8 cellular contexts compared by ENCODE assay signal in the genomic region with DNA sequence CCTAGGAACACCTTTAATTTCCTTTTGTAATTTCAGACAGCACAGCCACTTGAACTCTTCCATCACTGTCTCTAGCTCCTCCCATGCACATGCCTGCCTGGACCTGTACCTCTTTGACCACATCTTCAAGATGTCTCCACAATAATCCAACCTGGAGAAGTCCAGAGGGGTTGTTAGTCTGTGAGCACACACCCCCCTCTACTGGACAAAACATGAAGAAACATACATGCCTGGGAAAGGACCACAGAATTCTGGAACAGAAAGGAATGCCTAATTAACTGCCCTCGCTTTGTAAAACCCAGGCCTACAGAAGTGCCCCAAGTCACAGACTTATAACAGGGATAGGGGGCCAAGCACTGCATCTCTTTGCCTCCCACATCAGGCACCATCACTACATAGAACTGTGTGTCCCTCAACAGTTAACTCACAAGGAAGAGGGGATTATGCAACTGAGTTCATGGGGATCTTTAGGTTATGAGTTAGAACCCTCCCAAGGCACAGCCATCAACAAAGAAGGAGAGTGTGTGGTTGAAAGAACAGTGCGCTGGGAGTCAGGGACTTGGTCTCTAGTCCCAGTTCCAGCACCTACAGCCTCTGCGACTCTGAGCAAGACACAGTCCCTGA.
DNase-seq lines count a peak whose midpoint lies in the region; ATAC-seq and TF ChIP-seq lines count a peak whose summit lies in the region.

No MANE protein-coding gene starts in this region.

- no peaks in the 10 kb centered on the region for H3K27me3 ChIP-seq in right atrium auricular region
- H3K27me3 ChIP-seq in hepatocyte, result peaks cover 7% of the 10 kb centered on the region
- H3K27me3 ChIP-seq in thyroid gland, result no peaks in the 10 kb centered on the region

- intact Hi-C loops in Right ventricle myocardium inferior (cut with DNase I) (loop anchor here (5.0 to 10.0 kb wide), 2 partner anchors 46 to 478 kb away; no protein-coding TSS in a partner anchor), thyroid gland (cut with DNase I) (loop anchor here (5.0 kb wide), 1 partner anchor 111 kb away; no protein-coding TSS in a partner anchor)

- DNase-seq in Right ventricle myocardium inferior (ENCODE audit: missing footprints) (no peak), right atrium auricular region (ENCODE audit: low spot score) (no peak), NCI-H1417 treated with DMSO at 0.1 percent for 48 hours (lab: John Stamatoyannopoulos, UW) (peak; percentile 30), hepatocyte (ENCODE audit: low spot score) (peak; percentile 73), thyroid gland (peak; percentile 40 to 45)

- H3K36me3 ChIP-seq in right atrium auricular region (no peaks in the 10 kb centered on the region), hepatocyte (replicated peaks; ENCODE audit: insufficient read depth, low read depth) (no peaks in the 10 kb centered on the region), thyroid gland (no peaks in the 10 kb centered on the region)

- no peaks in the 10 kb centered on the region for H4K20me1 ChIP-seq in hepatocyte (ENCODE audit: insufficient read depth, poor library complexity, severe bottlenecking)

- TF ChIP-seq CTCF in right atrium auricular region (IDR thresholded peaks at IDR 0.05) (peak in 1 of 2 donors; percentile 66), WI38 (IDR thresholded peaks at IDR 0.05; ENCODE audit: low read depth, low read length) (peak; percentile 68), hepatocyte (IDR thresholded peaks at IDR 0.05; ENCODE audit: poor library complexity) (peak; percentile 76), thyroid gland (IDR thresholded peaks at IDR 0.05) (peak; percentile 30 to 76 (median 60))

- peak; percentile 57 for ATAC-seq in Right ventricle myocardium inferior
- no peak for ATAC-seq in GM18511 (IDR thresholded peaks at IDR 0.05; ENCODE audit: unreplicated experiment)
- ATAC-seq in HG02852 (IDR thresholded peaks at IDR 0.05; ENCODE audit: unreplicated experiment), result no peak

- no peak overlapping the region for H2AFZ ChIP-seq in hepatocyte

- H3K4me1 ChIP-seq in right atrium auricular region (no peaks in the 10 kb centered on the region), hepatocyte (ENCODE audit: insufficient read depth) (no peaks in the 10 kb centered on the region), thyroid gland (peaks cover 9 to 23% of the 10 kb centered on the region in 2 donors)

- WGBS in hepatocyte (ENCODE audit: low lambda C conversion rate, missing lambda C conversion rate), result 73% methylated on average over 3 of the region's 3 CpGs
- 80 to 82% methylated on average over 3 of the region's 3 CpGs for WGBS in thyroid gland, 2 donors

- no peak for TF ChIP-seq POLR2A in thyroid gland (IDR thresholded peaks at IDR 0.05)

- H3K9me2 ChIP-seq in hepatocyte (replicated peaks; ENCODE audit: insufficient read depth), result no peaks in the 10 kb centered on the region

- H3K27ac ChIP-seq in right atrium auricular region (no peak overlapping the region), hepatocyte (no peak overlapping the region), thyroid gland (no peak overlapping the region)

- H3K79me2 ChIP-seq in hepatocyte, result no peaks in the 10 kb centered on the region

- H3K4me2 ChIP-seq in hepatocyte, result no peak overlapping the region

- no peaks in the 10 kb centered on the region for H3K9me3 ChIP-seq in right atrium auricular region
- H3K9me3 ChIP-seq in hepatocyte (ENCODE audit: low read depth), result no peaks in the 10 kb centered on the region
- no peaks in the 10 kb centered on the region for H3K9me3 ChIP-seq in thyroid gland

- H3K4me3 ChIP-seq in right atrium auricular region, result no peak overlapping the region
- H3K4me3 ChIP-seq in WI38 (ENCODE audit: low read depth, low read length), result no peak overlapping the region
- no peak overlapping the region for H3K4me3 ChIP-seq in hepatocyte
- H3K4me3 ChIP-seq in thyroid gland (replicated peaks in 1 of 3), result no peak overlapping the region

Comparison
In these comparisons a context has a peak if more than half of its experiments do, and no peak if none do; other contexts are left out.
1. DNase-seq: peak in NCI-H1417 treated with DMSO at 0.1 percent for 48 hours (single experiment), hepatocyte (single experiment) and thyroid gland (2 of 2); none in Right ventricle myocardium inferior (single experiment) and right atrium auricular region (single experiment).